In genomic region chr6:42520786-42521607, GRCh38 we compare ENCODE assay signal across 8 cellular contexts. TPM values are rescaled to one million over a fixed set of nuclear protein-coding genes. Genes with fewer than 3 reads are reported as not detected.
A peak's percentile ranks its signal among the peaks of the same experiment; 100 is the strongest.
DNase-seq lines count a peak whose midpoint lies in the region; ATAC-seq lines count a peak whose summit lies in the region.

No MANE protein-coding gene starts in this region.

- peak overlapping the region; percentile 9 for H3K4me3 Mint-ChIP-seq in activated T-helper 1 cell treated with anti-CD3 and anti-CD28 coated beads, Interleukin-12 subunit alpha, Interleukin-12 subunit beta, Interleukin-2, Interleukin-4 antibody, amounts not matched to agents 30 ng/mL and 10 ng/mL and 1 ng/mL, durations not matched to agents 14 hours and 24 hours and 36 hours

- H3K27me3 Mint-ChIP-seq in activated T-helper 1 cell treated with anti-CD3 and anti-CD28 coated beads, Interleukin-12 subunit alpha, Interleukin-12 subunit beta, Interleukin-2, Interleukin-4 antibody, amounts not matched to agents 30 ng/mL and 10 ng/mL and 1 ng/mL, durations not matched to agents 14 hours and 24 hours and 36 hours (ENCODE audit: insufficient read depth): peaks cover 4% of the 10 kb centered on the region

- intact Hi-C loops in activated T-helper 1 cell treated with anti-CD3 and anti-CD28 coated beads, Interleukin-12 subunit alpha, Interleukin-12 subunit beta, Interleukin-2, Interleukin-4 antibody, amounts not matched to agents 30 ng/mL and 10 ng/mL and 1 ng/mL, durations not matched to agents 14 hours and 24 hours and 36 hours (cut with micrococcal nuclease): loop anchor here (1.0 to 2.0 kb wide), 7 partner anchors 11 to 297 kb away; partner anchors contain the start of genes TRERF1 and UBR2

- DNase-seq in A172 (ENCODE audit: low spot score) (peak; percentile 44), NCI-H2107 treated with DMSO at 0.1 percent for 48 hours (lab: John Stamatoyannopoulos, UW; ENCODE audit: unreplicated experiment) (no peak), foreskin melanocyte (no peak), pons (ENCODE audit: low spot score) (no peak), DMS114 treated with DMSO at 0.1 percent for 48 hours (lab: John Stamatoyannopoulos, UW; ENCODE audit: unreplicated experiment) (no peak)
- no peak for DNase-seq in activated T-helper 1 cell treated with anti-CD3 and anti-CD28 coated beads, Interleukin-12 subunit alpha, Interleukin-12 subunit beta, Interleukin-2, Interleukin-4 antibody, amounts not matched to agents 30 ng/mL and 10 ng/mL and 1 ng/mL, durations not matched to agents 14 hours and 24 hours and 36 hours (ENCODE audit: low spot score)

- H3K36me3 Mint-ChIP-seq in activated T-helper 1 cell treated with anti-CD3 and anti-CD28 coated beads, Interleukin-12 subunit alpha, Interleukin-12 subunit beta, Interleukin-2, Interleukin-4 antibody, amounts not matched to agents 30 ng/mL and 10 ng/mL and 1 ng/mL, durations not matched to agents 14 hours and 24 hours and 36 hours (ENCODE audit: low read depth): no peaks in the 10 kb centered on the region

- ATAC-seq in GM19023 (IDR thresholded peaks at IDR 0.05; ENCODE audit: unreplicated experiment) (peak; percentile 55), HG03575 (IDR thresholded peaks at IDR 0.05; ENCODE audit: extremely low read depth, insufficient number of reproducible peaks, low FRiP score, unreplicated experiment) (peak; percentile 71)

- H3K27ac Mint-ChIP-seq in activated T-helper 1 cell treated with anti-CD3 and anti-CD28 coated beads, Interleukin-12 subunit alpha, Interleukin-12 subunit beta, Interleukin-2, Interleukin-4 antibody, amounts not matched to agents 30 ng/mL and 10 ng/mL and 1 ng/mL, durations not matched to agents 14 hours and 24 hours and 36 hours: peak overlapping the region; percentile 89

- H3K9me3 Mint-ChIP-seq in activated T-helper 1 cell treated with anti-CD3 and anti-CD28 coated beads, Interleukin-12 subunit alpha, Interleukin-12 subunit beta, Interleukin-2, Interleukin-4 antibody, amounts not matched to agents 30 ng/mL and 10 ng/mL and 1 ng/mL, durations not matched to agents 14 hours and 24 hours and 36 hours: peaks cover 8% of the 10 kb centered on the region

- peaks cover 16% of the 10 kb centered on the region for H3K4me1 Mint-ChIP-seq in activated T-helper 1 cell treated with anti-CD3 and anti-CD28 coated beads, Interleukin-12 subunit alpha, Interleukin-12 subunit beta, Interleukin-2, Interleukin-4 antibody, amounts not matched to agents 30 ng/mL and 10 ng/mL and 1 ng/mL, durations not matched to agents 14 hours and 24 hours and 36 hours (ENCODE audit: low read depth)

RNA-seq across cellular contexts. Expression of gene UBR2, which starts 42.8 kb away (rescaled TPM):
- total RNA-seq in A172 (2014; rRNA removed; shearing (Covaris generic)): 14.8 and 16.3 TPM in 2 replicates
- total RNA-seq in activated T-helper 1 cell treated with anti-CD3 and anti-CD28 coated beads, Interleukin-12 subunit alpha, Interleukin-12 subunit beta, Interleukin-2, Interleukin-4 antibody, amounts not matched to agents 30 ng/mL and 10 ng/mL and 1 ng/mL, durations not matched to agents 14 hours and 24 hours and 36 hours: 26.8 and 28.1 TPM in 2 replicates
